22 cellular contexts compared by ENCODE assay signal in the genomic region with DNA sequence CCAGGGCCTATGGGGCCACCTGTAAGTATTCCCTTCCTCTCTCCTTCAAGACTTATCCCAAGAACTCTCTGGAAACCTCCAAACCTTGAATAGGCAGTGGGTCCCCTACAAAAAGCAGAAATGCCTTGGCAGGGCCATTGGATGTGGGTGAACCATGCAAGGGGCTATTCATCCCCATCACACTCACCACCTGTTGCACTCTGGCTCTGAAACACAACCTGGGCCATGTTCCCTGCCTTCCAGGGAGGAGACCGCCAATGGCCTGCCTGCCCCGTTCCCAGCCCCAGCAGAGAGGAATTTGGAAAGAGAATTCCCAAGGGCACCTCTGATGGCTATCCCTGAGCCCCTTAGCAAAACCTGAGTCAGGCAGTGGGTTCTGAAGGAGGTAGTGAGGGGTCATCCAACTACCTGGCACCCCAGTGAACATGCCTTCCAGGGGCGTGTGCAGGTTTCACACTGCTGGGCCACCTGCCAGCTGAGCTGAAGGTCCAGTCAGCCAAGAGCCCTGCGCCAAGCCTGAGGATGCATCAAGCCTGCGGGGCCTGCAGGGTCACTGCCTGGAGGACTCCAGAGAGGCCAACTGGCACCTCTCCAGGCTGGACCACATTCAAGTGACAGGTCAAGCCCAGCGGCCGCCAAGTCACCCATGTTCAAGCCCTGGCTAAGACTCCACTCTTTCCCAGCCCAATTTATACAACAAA.
A peak's percentile ranks its signal among the peaks of the same experiment; 100 is the strongest.
DNase-seq lines count a peak whose midpoint lies in the region; ATAC-seq, FAIRE-seq and TF ChIP-seq lines count a peak whose summit lies in the region.
"Had no signal": no experiment of that assay in that cellular context is flagged by ENCODE, and none has a peak within 500 bp of the region (broad histone marks: within the 10 kb centered on the region; RNA-seq: fewer than 3 reads in every experiment).

No MANE protein-coding gene starts in this region.

- H3K9ac ChIP-seq in NT2/D1 (ENCODE audit: insufficient read length, low read depth) = peak overlapping the region; percentile 3

- DNase-seq in NT2/D1 (ENCODE audit: low read depth, low spot score) = no peak
- DNase-seq in bronchial epithelial cell (ENCODE audit: low read depth) = no peak
- DNase-seq in mucosa of descending colon = peak in 2 of 3 donors; percentile 62 to 70
- peak in 1 of 2 donors; percentile 53 for DNase-seq in tibial artery
- no peak for DNase-seq in foreskin fibroblast
- DNase-seq in kidney tubule cell (ENCODE audit: low spot score) = no peak
- no peak for DNase-seq in activated CD4-positive, alpha-beta T cell treated with anti-CD3 and anti-CD28 coated beads for 48 hours
- DNase-seq: activated CD8-positive, alpha-beta T cell treated with anti-CD3 and anti-CD28 coated beads for 36 hours; CD8-positive, alpha-beta memory T cell; DMS79 treated with DMSO at 0.1 percent for 48 hours; KG1; midbrain; NCI-H2029; NCI-H226; NCI-H82 had no signal

- peak overlapping the region; percentile 21 to 28 for H3K27ac ChIP-seq in tibial artery
- H3K27ac ChIP-seq: neutrophil had no signal

- H3K9me3 ChIP-seq in NT2/D1 (ENCODE audit: insufficient read depth, low read length) (no peaks in the 10 kb centered on the region), mucosa of descending colon (no peaks in the 10 kb centered on the region), tibial artery (no peaks in the 10 kb centered on the region)
- H3K9me3 ChIP-seq: neutrophil had no signal

- peak; percentile 18 for FAIRE-seq in bronchial epithelial cell (lab: Jason Lieb, UNC)
- FAIRE-seq: frontal cortex, H54, keratinocyte, RCC 7860 had no signal

- H3K4me3 ChIP-seq in NT2/D1 (ENCODE audit: insufficient read length, low read depth) (no peak overlapping the region), bronchial epithelial cell (ENCODE audit: low read depth, low read length) (no peak overlapping the region), mucosa of descending colon (no peak overlapping the region), tibial artery (no peak overlapping the region), foreskin fibroblast (ENCODE audit: low read depth in 1 of 2, low read length in 2 of 2) (no peak overlapping the region)
- H3K4me3 ChIP-seq: cardiac muscle cell had no signal

- peak; percentile 20 for ATAC-seq in mucosa of descending colon
- ATAC-seq: activated CD8-positive, alpha-beta T cell treated with anti-CD3 and anti-CD28 coated beads for 36 hours; SK-N-SH treated with all-trans-retinoic acid at 6 μM for 48 hours had no signal

- H3K36me3 ChIP-seq in NT2/D1 (ENCODE audit: insufficient read depth, insufficient read length, low read length) (no peaks in the 10 kb centered on the region), bronchial epithelial cell (ENCODE audit: control insufficient read depth, insufficient read depth, low read length) (no peaks in the 10 kb centered on the region), mucosa of descending colon (ENCODE audit: low read depth) (no peaks in the 10 kb centered on the region), tibial artery (no peaks in the 10 kb centered on the region)
- H3K36me3 ChIP-seq: neutrophil had no signal

- intact Hi-C loops in mucosa of descending colon (cut with DNase I, micrococcal nuclease) (no loop called here), tibial artery (cut with DNase I; ENCODE audit: low total_unique reads) (no loop called here)

- TF ChIP-seq CTCF in bronchial epithelial cell (IDR thresholded peaks at IDR 0.05; ENCODE audit: insufficient read depth, low read length, severe bottlenecking) = no peak
- no peak for TF ChIP-seq CTCF in mucosa of descending colon (IDR thresholded peaks at IDR 0.05)
- TF ChIP-seq CTCF in tibial artery (IDR thresholded peaks at IDR 0.05) = no peak
- no peak for TF ChIP-seq CTCF in foreskin fibroblast (IDR thresholded peaks at IDR 0.05; ENCODE audit: low read depth, low read length)

- no peaks in the 10 kb centered on the region for H3K27me3 ChIP-seq in NT2/D1 (ENCODE audit: insufficient read depth, insufficient read length)
- H3K27me3 ChIP-seq in bronchial epithelial cell (ENCODE audit: control insufficient read depth, insufficient read depth, low read length) = peaks cover 1% of the 10 kb centered on the region
- H3K27me3 ChIP-seq in tibial artery = no peaks in the 10 kb centered on the region
- H3K27me3 ChIP-seq: cardiac muscle cell had no signal

- H3K4me1 ChIP-seq in NT2/D1 (ENCODE audit: insufficient read depth, insufficient read length) (peaks cover 24% of the 10 kb centered on the region), mucosa of descending colon (ENCODE audit: low read depth) (peaks cover 5% of the 10 kb centered on the region), tibial artery (peaks cover 0 to 29% (median 21%) of the 10 kb centered on the region in 4 donors)

Comparison
In these comparisons a context has a peak if more than half of its experiments do, and no peak if none do; other contexts are left out.
1. DNase-seq: peak in mucosa of descending colon (2 of 3); none in NT2/D1 (single experiment), bronchial epithelial cell (single experiment), foreskin fibroblast (0 of 2), kidney tubule cell (single experiment) and activated CD4-positive, alpha-beta T cell treated with anti-CD3 and anti-CD28 coated beads for 48 hours (single experiment).